In genomic region chr7:151011097-151011409, GRCh38 we compare ENCODE assay signal across 1 cellular context.
TF ChIP-seq lines count a peak whose summit lies in the region.

No MANE protein-coding gene starts in this region.

TF ChIP-seq in K562, 482 proteins besides CTCF, POLR2A, EP300 and RAD21 (continues in another document):
- TF ChIP-seq CBX1 (IDR thresholded peaks at IDR 0.05; ENCODE audit: low read depth) (no peak), ZNF589 (CRISPR knock-in tag; IDR thresholded peaks at IDR 0.05; ENCODE audit: low read depth) (0 out of 2 replicates have a peak, but pooled peaks have one; percentile 25), CUX1 (CRISPR knock-in tag; IDR thresholded peaks at IDR 0.05) (0 out of 2 replicates have a peak, but pooled peaks have one; percentile 1), RBBP5 (IDR thresholded peaks at IDR 0.05; ENCODE audit: borderline replicate concordance, insufficient read depth, low read length, poor library complexity, severe bottlenecking) (no peak), PATZ1 (CRISPR knock-in tag; IDR thresholded peaks at IDR 0.05; ENCODE audit: borderline replicate concordance) (no peak), IRF2 (CRISPR knock-in tag; IDR thresholded peaks at IDR 0.05) (no peak), ETV6 (IDR thresholded peaks at IDR 0.05; ENCODE audit: borderline replicate concordance in 1 of 2, low read depth in 2 of 2, low read length in 1 of 2) (no peak), ETV6 (CRISPR knock-in tag; IDR thresholded peaks at IDR 0.05; ENCODE audit: borderline replicate concordance) (no peak), POLR2AphosphoS2 (IDR thresholded peaks at IDR 0.05; ENCODE audit: low read length) (no peak), CHD1 (IDR thresholded peaks at IDR 0.05; ENCODE audit: low read length) (no peak), RBM39 (optimal IDR thresholded peaks at IDR 0.05; ENCODE audit: low read depth, low read length) (no peak), ZNF121 (CRISPR knock-in tag; conservative IDR thresholded peaks at IDR 0.05) (no peak), NFATC3 (IDR thresholded peaks at IDR 0.05) (no peak), CLOCK (CRISPR knock-in tag; IDR thresholded peaks at IDR 0.05; ENCODE audit: borderline replicate concordance) (no peak), RBFOX2 (IDR thresholded peaks at IDR 0.05; ENCODE audit: low read depth, low read length) (no peak), ZKSCAN1 (IDR thresholded peaks at IDR 0.05; ENCODE audit: low read depth, low read length) (no peak), CAMTA2 (CRISPR knock-in tag; conservative IDR thresholded peaks at IDR 0.05) (0 out of 2 replicates have a peak, but pooled peaks have one; percentile 85), HMG20B (CRISPR knock-in tag; IDR thresholded peaks at IDR 0.05) (no peak), GTF2A2 (tag; IDR thresholded peaks at IDR 0.05) (0 out of 2 replicates have a peak, but pooled peaks have one; percentile 40), L3MBTL2 (IDR thresholded peaks at IDR 0.05) (0 out of 2 replicates have a peak, but pooled peaks have one; percentile 2), PHTF2 (CRISPR knock-in tag; IDR thresholded peaks at IDR 0.05) (no peak)
- TF ChIP-seq, protein P1, sequence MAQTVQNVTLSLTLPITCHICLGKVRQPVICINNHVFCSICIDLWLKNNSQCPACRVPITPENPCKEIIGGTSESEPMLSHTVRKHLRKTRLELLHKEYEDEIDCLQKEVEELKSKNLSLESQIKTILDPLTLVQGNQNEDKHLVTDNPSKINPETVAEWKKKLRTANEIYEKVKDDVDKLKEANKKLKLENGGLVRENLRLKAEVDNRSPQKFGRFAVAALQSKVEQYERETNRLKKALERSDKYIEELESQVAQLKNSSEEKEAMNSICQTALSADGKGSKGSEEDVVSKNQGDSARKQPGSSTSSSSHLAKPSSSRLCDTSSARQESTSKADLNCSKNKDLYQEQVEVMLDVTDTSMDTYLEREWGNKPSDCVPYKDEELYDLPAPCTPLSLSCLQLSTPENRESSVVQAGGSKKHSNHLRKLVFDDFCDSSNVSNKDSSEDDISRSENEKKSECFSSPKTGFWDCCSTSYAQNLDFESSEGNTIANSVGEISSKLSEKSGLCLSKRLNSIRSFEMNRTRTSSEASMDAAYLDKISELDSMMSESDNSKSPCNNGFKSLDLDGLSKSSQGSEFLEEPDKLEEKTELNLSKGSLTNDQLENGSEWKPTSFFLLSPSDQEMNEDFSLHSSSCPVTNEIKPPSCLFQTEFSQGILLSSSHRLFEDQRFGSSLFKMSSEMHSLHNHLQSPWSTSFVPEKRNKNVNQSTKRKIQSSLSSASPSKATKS (CRISPR knock-in tag; IDR thresholded peaks at IDR 0.05), result no peak
- TF ChIP-seq, protein P2, sequence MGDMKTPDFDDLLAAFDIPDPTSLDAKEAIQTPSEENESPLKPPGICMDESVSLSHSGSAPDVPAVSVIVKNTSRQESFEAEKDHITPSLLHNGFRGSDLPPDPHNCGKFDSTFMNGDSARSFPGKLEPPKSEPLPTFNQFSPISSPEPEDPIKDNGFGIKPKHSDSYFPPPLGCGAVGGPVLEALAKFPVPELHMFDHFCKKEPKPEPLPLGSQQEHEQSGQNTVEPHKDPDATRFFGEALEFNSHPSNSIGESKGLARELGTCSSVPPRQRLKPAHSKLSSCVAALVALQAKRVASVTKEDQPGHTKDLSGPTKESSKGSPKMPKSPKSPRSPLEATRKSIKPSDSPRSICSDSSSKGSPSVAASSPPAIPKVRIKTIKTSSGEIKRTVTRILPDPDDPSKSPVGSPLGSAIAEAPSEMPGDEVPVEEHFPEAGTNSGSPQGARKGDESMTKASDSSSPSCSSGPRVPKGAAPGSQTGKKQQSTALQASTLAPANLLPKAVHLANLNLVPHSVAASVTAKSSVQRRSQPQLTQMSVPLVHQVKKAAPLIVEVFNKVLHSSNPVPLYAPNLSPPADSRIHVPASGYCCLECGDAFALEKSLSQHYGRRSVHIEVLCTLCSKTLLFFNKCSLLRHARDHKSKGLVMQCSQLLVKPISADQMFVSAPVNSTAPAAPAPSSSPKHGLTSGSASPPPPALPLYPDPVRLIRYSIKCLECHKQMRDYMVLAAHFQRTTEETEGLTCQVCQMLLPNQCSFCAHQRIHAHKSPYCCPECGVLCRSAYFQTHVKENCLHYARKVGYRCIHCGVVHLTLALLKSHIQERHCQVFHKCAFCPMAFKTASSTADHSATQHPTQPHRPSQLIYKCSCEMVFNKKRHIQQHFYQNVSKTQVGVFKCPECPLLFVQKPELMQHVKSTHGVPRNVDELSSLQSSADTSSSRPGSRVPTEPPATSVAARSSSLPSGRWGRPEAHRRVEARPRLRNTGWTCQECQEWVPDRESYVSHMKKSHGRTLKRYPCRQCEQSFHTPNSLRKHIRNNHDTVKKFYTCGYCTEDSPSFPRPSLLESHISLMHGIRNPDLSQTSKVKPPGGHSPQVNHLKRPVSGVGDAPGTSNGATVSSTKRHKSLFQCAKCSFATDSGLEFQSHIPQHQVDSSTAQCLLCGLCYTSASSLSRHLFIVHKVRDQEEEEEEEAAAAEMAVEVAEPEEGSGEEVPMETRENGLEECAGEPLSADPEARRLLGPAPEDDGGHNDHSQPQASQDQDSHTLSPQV (IDR thresholded peaks at IDR 0.05), result peak; percentile 38; the same call in 1 of the 2 replicates
- TF ChIP-seq, protein P3, sequence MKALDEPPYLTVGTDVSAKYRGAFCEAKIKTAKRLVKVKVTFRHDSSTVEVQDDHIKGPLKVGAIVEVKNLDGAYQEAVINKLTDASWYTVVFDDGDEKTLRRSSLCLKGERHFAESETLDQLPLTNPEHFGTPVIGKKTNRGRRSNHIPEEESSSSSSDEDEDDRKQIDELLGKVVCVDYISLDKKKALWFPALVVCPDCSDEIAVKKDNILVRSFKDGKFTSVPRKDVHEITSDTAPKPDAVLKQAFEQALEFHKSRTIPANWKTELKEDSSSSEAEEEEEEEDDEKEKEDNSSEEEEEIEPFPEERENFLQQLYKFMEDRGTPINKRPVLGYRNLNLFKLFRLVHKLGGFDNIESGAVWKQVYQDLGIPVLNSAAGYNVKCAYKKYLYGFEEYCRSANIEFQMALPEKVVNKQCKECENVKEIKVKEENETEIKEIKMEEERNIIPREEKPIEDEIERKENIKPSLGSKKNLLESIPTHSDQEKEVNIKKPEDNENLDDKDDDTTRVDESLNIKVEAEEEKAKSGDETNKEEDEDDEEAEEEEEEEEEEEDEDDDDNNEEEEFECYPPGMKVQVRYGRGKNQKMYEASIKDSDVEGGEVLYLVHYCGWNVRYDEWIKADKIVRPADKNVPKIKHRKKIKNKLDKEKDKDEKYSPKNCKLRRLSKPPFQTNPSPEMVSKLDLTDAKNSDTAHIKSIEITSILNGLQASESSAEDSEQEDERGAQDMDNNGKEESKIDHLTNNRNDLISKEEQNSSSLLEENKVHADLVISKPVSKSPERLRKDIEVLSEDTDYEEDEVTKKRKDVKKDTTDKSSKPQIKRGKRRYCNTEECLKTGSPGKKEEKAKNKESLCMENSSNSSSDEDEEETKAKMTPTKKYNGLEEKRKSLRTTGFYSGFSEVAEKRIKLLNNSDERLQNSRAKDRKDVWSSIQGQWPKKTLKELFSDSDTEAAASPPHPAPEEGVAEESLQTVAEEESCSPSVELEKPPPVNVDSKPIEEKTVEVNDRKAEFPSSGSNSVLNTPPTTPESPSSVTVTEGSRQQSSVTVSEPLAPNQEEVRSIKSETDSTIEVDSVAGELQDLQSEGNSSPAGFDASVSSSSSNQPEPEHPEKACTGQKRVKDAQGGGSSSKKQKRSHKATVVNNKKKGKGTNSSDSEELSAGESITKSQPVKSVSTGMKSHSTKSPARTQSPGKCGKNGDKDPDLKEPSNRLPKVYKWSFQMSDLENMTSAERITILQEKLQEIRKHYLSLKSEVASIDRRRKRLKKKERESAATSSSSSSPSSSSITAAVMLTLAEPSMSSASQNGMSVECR (CRISPR knock-in tag; IDR thresholded peaks at IDR 0.05), result peak; percentile 62; the same call in 1 of the 2 replicates
